ENCODE assay signal across 29 cellular contexts in genomic region chrX:2523911-2524310, GRCh38.
"Had no signal": no experiment of that assay in that cellular context is flagged by ENCODE, and none has a peak within 500 bp of the region (broad histone marks: within the 10 kb centered on the region; RNA-seq: fewer than 3 reads in every experiment).

No MANE protein-coding gene starts in this region.

- H3K4me1 ChIP-seq: SJCRH30 had no signal

- H3K4me3 Mint-ChIP-seq: activated B cell treated with CpG ODN at 0.5 μM for 24 hours; activated CD4-positive, alpha-beta T cell treated with anti-CD3 and anti-CD28 coated beads, Interleukin-2, amount 10 ng/mL, durations not matched to agents 24 days and 14 days; activated CD8-positive, alpha-beta memory T cell treated with anti-CD3 and anti-CD28 coated beads, Interleukin-2, amount 10 ng/mL, durations not matched to agents 7 days and 5 days; activated naive CD4-positive, alpha-beta T cell treated with anti-CD3 and anti-CD28 coated beads, Interleukin-2, amount 50 U/mL, for 24 hours; activated T-cell treated with anti-CD3 and anti-CD28 coated beads, Interleukin-2, amount 50 U/mL, for 24 hours; activated T-helper 1 cell treated with anti-CD3 and anti-CD28 coated beads, Interleukin-12 subunit alpha, Interleukin-12 subunit beta, Interleukin-2, Interleukin-4 antibody, amounts not matched to agents 30 ng/mL and 10 ng/mL and 1 ng/mL, durations not matched to agents 14 hours and 24 hours and 36 hours; brain; central memory CD8-positive, alpha-beta T cell; T-helper 1 cell treated with Interleukin-12 subunit alpha and Interleukin-12 subunit beta and Interleukin-4 antibody, amounts not matched to agents 30 μg/mL and 1 μg/mL, for 36 hours had no signal

- H3K27ac Mint-ChIP-seq: activated B cell treated with CpG ODN at 0.5 μM for 24 hours; activated CD4-positive, alpha-beta T cell treated with anti-CD3 and anti-CD28 coated beads, Interleukin-2, amount 10 ng/mL, durations not matched to agents 24 days and 14 days; activated CD8-positive, alpha-beta memory T cell treated with anti-CD3 and anti-CD28 coated beads, Interleukin-2, amount 10 ng/mL, durations not matched to agents 7 days and 5 days; activated naive CD4-positive, alpha-beta T cell treated with anti-CD3 and anti-CD28 coated beads, Interleukin-2, amount 50 U/mL, for 24 hours; activated T-cell treated with anti-CD3 and anti-CD28 coated beads, Interleukin-2, amount 50 U/mL, for 24 hours; activated T-helper 1 cell treated with anti-CD3 and anti-CD28 coated beads, Interleukin-12 subunit alpha, Interleukin-12 subunit beta, Interleukin-2, Interleukin-4 antibody, amounts not matched to agents 30 ng/mL and 10 ng/mL and 1 ng/mL, durations not matched to agents 14 hours and 24 hours and 36 hours; brain; T-helper 1 cell treated with Interleukin-12 subunit alpha and Interleukin-12 subunit beta and Interleukin-4 antibody, amounts not matched to agents 30 μg/mL and 1 μg/mL, for 36 hours had no signal

- H3K27me3 Mint-ChIP-seq: activated CD4-positive, alpha-beta T cell treated with anti-CD3 and anti-CD28 coated beads, Interleukin-2, amount 10 ng/mL, durations not matched to agents 24 days and 14 days had no signal

- H3K27me3 ChIP-seq: SJCRH30 had no signal

- H3K9ac ChIP-seq: SK-N-SH had no signal

- H3K27ac ChIP-seq: RWPE1, SJCRH30 had no signal

- H3K4me1 Mint-ChIP-seq: activated CD4-positive, alpha-beta T cell treated with anti-CD3 and anti-CD28 coated beads, Interleukin-2, amount 10 ng/mL, durations not matched to agents 24 days and 14 days; activated CD8-positive, alpha-beta memory T cell treated with anti-CD3 and anti-CD28 coated beads, Interleukin-2, amount 10 ng/mL, durations not matched to agents 7 days and 5 days; activated naive CD4-positive, alpha-beta T cell treated with anti-CD3 and anti-CD28 coated beads, Interleukin-2, amount 50 U/mL, for 24 hours; brain; central memory CD8-positive, alpha-beta T cell had no signal

- H3K36me3 ChIP-seq: SJCRH30 had no signal

- H3K9me3 ChIP-seq: SJCRH30, SK-N-SH had no signal

- H3K4me3 ChIP-seq: SJCRH30 had no signal

- DNase-seq: activated B cell treated with CpG ODN at 0.5 μM for 24 hours; activated CD4-positive, alpha-beta T cell treated with anti-CD3 and anti-CD28 coated beads for 1 hour; activated CD4-positive, alpha-beta T cell treated with anti-CD3 and anti-CD28 coated beads, Interleukin-2, amount 10 ng/mL, durations not matched to agents 24 days and 14 days; activated CD4-positive, alpha-beta T cell treated with anti-CD3 and anti-CD28 coated beads, Interleukin-2, amount 50 U/mL, for 48 hours; activated CD8-positive, alpha-beta memory T cell treated with anti-CD3 and anti-CD28 coated beads, Interleukin-2, amount 10 ng/mL, durations not matched to agents 7 days and 5 days; activated effector memory CD4-positive, alpha-beta T cell treated with Interleukin-2 at 50 U/mL for 16 hours; activated naive CD4-positive, alpha-beta T cell; activated T-cell treated with anti-CD3 and anti-CD28 coated beads, Interleukin-2, amount 50 U/mL, for 24 hours; amygdala; Kasumi-1; NCI-H1105 treated with DMSO at 0.1 percent for 48 hours; NCI-H1436 treated with DMSO at 0.1 percent for 48 hours; NCI-H187; NCI-H2081; NCI-H446; NCI-H524; NCI-H748 treated with DMSO at 0.1 percent for 48 hours; OCI-M1; Right ventricle myocardium superior; SJCRH30; SK-N-SH; SW 1271 had no signal

- H3K36me3 Mint-ChIP-seq: activated CD8-positive, alpha-beta memory T cell treated with anti-CD3 and anti-CD28 coated beads, Interleukin-2, amount 10 ng/mL, durations not matched to agents 7 days and 5 days; activated naive CD4-positive, alpha-beta T cell treated with anti-CD3 and anti-CD28 coated beads, Interleukin-2, amount 50 U/mL, for 24 hours; brain had no signal

- H3K9me3 Mint-ChIP-seq: activated CD4-positive, alpha-beta T cell treated with anti-CD3 and anti-CD28 coated beads, Interleukin-2, amount 10 ng/mL, durations not matched to agents 24 days and 14 days; activated naive CD4-positive, alpha-beta T cell treated with anti-CD3 and anti-CD28 coated beads, Interleukin-2, amount 50 U/mL, for 24 hours; activated T-cell treated with anti-CD3 and anti-CD28 coated beads, Interleukin-2, amount 50 U/mL, for 24 hours; activated T-helper 1 cell treated with anti-CD3 and anti-CD28 coated beads, Interleukin-12 subunit alpha, Interleukin-12 subunit beta, Interleukin-2, Interleukin-4 antibody, amounts not matched to agents 30 ng/mL and 10 ng/mL and 1 ng/mL, durations not matched to agents 14 hours and 24 hours and 36 hours; central memory CD8-positive, alpha-beta T cell; T-helper 1 cell treated with Interleukin-12 subunit alpha and Interleukin-12 subunit beta and Interleukin-4 antibody, amounts not matched to agents 30 μg/mL and 1 μg/mL, for 36 hours had no signal

- ATAC-seq: activated CD8-positive, alpha-beta memory T cell treated with anti-CD3 and anti-CD28 coated beads, Interleukin-2, amount 10 ng/mL, durations not matched to agents 7 days and 5 days; Panc1 had no signal
